Comparison of ENCODE assay signal across 15 cellular contexts in genomic region chr18:59091204-59091603, GRCh38. TPM values are rescaled to one million over a fixed set of nuclear protein-coding genes. Genes with fewer than 3 reads are reported as not detected.
A peak's percentile ranks its signal among the peaks of the same experiment; 100 is the strongest.
DNase-seq lines count a peak whose midpoint lies in the region; ATAC-seq, FAIRE-seq and TF ChIP-seq lines count a peak whose summit lies in the region.
"Had no signal": no experiment of that assay in that cellular context is flagged by ENCODE, and none has a peak within 500 bp of the region (broad histone marks: within the 10 kb centered on the region; RNA-seq: fewer than 3 reads in every experiment).

No MANE protein-coding gene starts in this region.

- H3K27me3 Mint-ChIP-seq in H9 (ENCODE audit: low read depth) = peaks cover 5% of the 10 kb centered on the region

- H2AK5ac ChIP-seq in H9 (ENCODE audit: insufficient read length, low read length) = no peak overlapping the region
- H2AK5ac ChIP-seq in H1 (ENCODE audit: low read depth, low read length) = no peak overlapping the region

- H3K4me1 Mint-ChIP-seq in H9 = peaks cover 18 to 27% of the 10 kb centered on the region in 2 experiments

- no peak overlapping the region for H2BK5ac ChIP-seq in H9 (ENCODE audit: insufficient read length, low read length)
- no peak overlapping the region; the same call in 1 of the 2 replicates for H2BK5ac ChIP-seq in H1 (ENCODE audit: low read depth, low read length)

- H2AFZ ChIP-seq in H9 (ENCODE audit: low read length) (no peak overlapping the region), H1 (ENCODE audit: low read length) (0 out of 2 replicates have a peak overlapping the region, but pooled peaks have one; percentile 1)

- no peak for TF ChIP-seq EP300 in H1 (IDR thresholded peaks at IDR 0.05; ENCODE audit: borderline replicate concordance in 1 of 2, low read depth in 2 of 2, low read length in 2 of 2)

- H3K4me1 ChIP-seq in H9 (ENCODE audit: insufficient read depth, low read length) = peaks cover 6% of the 10 kb centered on the region; the same call in 1 of the 2 replicates
- peaks cover 0 to 6% (median 3%) of the 10 kb centered on the region in 4 experiments; a peak in 3 of 7 replicates for H3K4me1 ChIP-seq in H1 (replicated peaks in 1 of 4; ENCODE audit: control insufficient read depth in 3 of 4, insufficient read depth in 4 of 4, low read length in 3 of 4)
- H3K4me1 ChIP-seq in colonic mucosa = no peaks in the 10 kb centered on the region
- H3K4me1 ChIP-seq: A549, BE2C had no signal

- no peaks in the 10 kb centered on the region for H3K9me3 ChIP-seq in H9 (ENCODE audit: control insufficient read depth, low read depth, low read length)
- H3K9me3 ChIP-seq in H1 (ENCODE audit: insufficient read depth in 2 of 2, low read depth in 1 of 2, low read length in 1 of 2) = no peaks in the 10 kb centered on the region
- no peaks in the 10 kb centered on the region for H3K9me3 ChIP-seq in colonic mucosa
- H3K9me3 ChIP-seq: A549, BE2C had no signal

- no peak overlapping the region for H3K4ac ChIP-seq in H9 (ENCODE audit: low read depth, low read length)
- H3K4ac ChIP-seq in H1 (replicated peaks; ENCODE audit: insufficient read length, low read depth, low read length) = no peak overlapping the region

- H3K9ac ChIP-seq in H9 (ENCODE audit: extremely low read depth, insufficient read length, low read length) = no peak overlapping the region
- no peak overlapping the region for H3K9ac ChIP-seq in H1 (replicated peaks in 1 of 4; ENCODE audit: extremely low read depth in 1 of 4, low read depth in 3 of 4, low read length in 3 of 4)
- no peak overlapping the region for H3K9ac ChIP-seq in colonic mucosa (ENCODE audit: low read depth in 2 of 2, low read length in 2 of 2)

- TF ChIP-seq CTCF in H9 (conservative IDR thresholded peaks at IDR 0.05) (0 out of 3 replicates have a peak, but pooled peaks have one; percentile 14), H1 (IDR thresholded peaks at IDR 0.05; ENCODE audit: control extremely low read depth in 1 of 3, insufficient read depth in 1 of 3, low read depth in 1 of 3, low read length in 3 of 3) (peak in 1 of 3 experiments; percentile 22; a peak in 1 of 4 replicates), colonic mucosa (IDR thresholded peaks at IDR 0.05) (no peak)

- no peaks in the 10 kb centered on the region for H3K9me3 Mint-ChIP-seq in H9
- H3K9me3 Mint-ChIP-seq: CD4-positive, alpha-beta memory T cell had no signal

- no peak for ATAC-seq in HG03354 (IDR thresholded peaks at IDR 0.05; ENCODE audit: poor library complexity, severe bottlenecking, unreplicated experiment)
- ATAC-seq: A549, HCT116 had no signal

- H3K79me2 ChIP-seq in H9 (ENCODE audit: insufficient read depth, low read length) = no peaks in the 10 kb centered on the region
- no peaks in the 10 kb centered on the region for H3K79me2 ChIP-seq in H1 (ENCODE audit: control insufficient read depth in 1 of 2, insufficient read depth in 2 of 2, low read length in 2 of 2)

- H3K4me3 ChIP-seq in H1 (ENCODE audit: extremely low read depth in 1 of 4, insufficient read depth in 2 of 4, low read depth in 3 of 4, low read length in 4 of 4) (no peak overlapping the region), colonic mucosa (no peak overlapping the region)
- H3K4me3 ChIP-seq: A549 had no signal

- POLR2A ChIA-PET in H1 (lab: Charles Lee; ENCODE audit: partially characterized antibody) = no interaction called here

- no peak overlapping the region for H4K5ac ChIP-seq in H9 (ENCODE audit: insufficient read length, low read depth, low read length)
- H4K5ac ChIP-seq in H1 (ENCODE audit: insufficient read length, low read depth, low read length) = no peak overlapping the region

- H4K8ac ChIP-seq in H9 (replicated peaks; ENCODE audit: insufficient read length, low read depth, low read length) (no peak overlapping the region), H1 (ENCODE audit: extremely low read depth, insufficient read depth, low read length) (no peak overlapping the region; the same call in 1 of the 2 replicates)

- H3K18ac ChIP-seq in H9 (ENCODE audit: insufficient read length, low read depth, low read length) (no peak overlapping the region), H1 (ENCODE audit: extremely low read depth, low read length) (no peak overlapping the region)

- no peak overlapping the region for H3K14ac ChIP-seq in H9 (ENCODE audit: insufficient read depth, low read length)
- H3K14ac ChIP-seq in H1 (ENCODE audit: insufficient read length) = no peak overlapping the region

- H3K23me2 ChIP-seq in H9 (ENCODE audit: insufficient read length, low read depth, low read length, poor library complexity, severe bottlenecking) (no peaks in the 10 kb centered on the region), H1 (ENCODE audit: low read depth, low read length) (no peaks in the 10 kb centered on the region)

- H3K27ac Mint-ChIP-seq in H9 = no peak overlapping the region; a peak in 1 of 7 replicates
- H3K27ac Mint-ChIP-seq: CD4-positive, alpha-beta memory T cell had no signal

- TF ChIP-seq POLR2A in H1 (IDR thresholded peaks at IDR 0.05; ENCODE audit: control extremely low read depth in 1 of 2, low read depth in 2 of 2, low read length in 2 of 2) = no peak

- no peak for FAIRE-seq in H1 (lab: Jason Lieb, UNC)
- FAIRE-seq: A549, G401.6, GM12892 had no signal

- H3K36me3 ChIP-seq in H1 (ENCODE audit: control insufficient read depth in 2 of 4, insufficient read depth in 4 of 4, low read length in 3 of 4) = no peaks in the 10 kb centered on the region
- H3K36me3 ChIP-seq in colonic mucosa = no peaks in the 10 kb centered on the region
- H3K36me3 ChIP-seq: BE2C had no signal

- CTCF ChIA-PET in H1 (lab: Charles Lee; ENCODE audit: partially characterized antibody) = interaction anchor here (0.9 to 2.9 kb wide), 3 partner anchors 9 to 41 kb away, joined by 3 to 13 read pairs (median 3); no protein-coding TSS in a partner anchor

- intact Hi-C loops in colonic mucosa (cut with DNase I) = no loop called here

- H2BK15ac ChIP-seq in H9 (ENCODE audit: low read depth, low read length) = no peak overlapping the region
- no peak overlapping the region for H2BK15ac ChIP-seq in H1 (ENCODE audit: low read length)

- no peak overlapping the region; a peak in 1 of 5 replicates for H3K4me3 Mint-ChIP-seq in H9
- H3K4me3 Mint-ChIP-seq: CD4-positive, alpha-beta memory T cell had no signal

- no peak overlapping the region for H2BK12ac ChIP-seq in H9 (ENCODE audit: insufficient read length, low read depth, low read length)
- H2BK12ac ChIP-seq in H1 (ENCODE audit: low read depth, low read length) = no peak overlapping the region

- H3K36me3 Mint-ChIP-seq in H9 (ENCODE audit: insufficient read depth in 1 of 3, low read depth in 3 of 3) = no peaks in the 10 kb centered on the region
- H3K36me3 Mint-ChIP-seq: CD4-positive, alpha-beta memory T cell had no signal

- H3K56ac ChIP-seq in H9 (ENCODE audit: insufficient read length, low read depth, low read length) = no peak overlapping the region
- no peak overlapping the region for H3K56ac ChIP-seq in H1 (replicated peaks; ENCODE audit: insufficient read length, low read depth, low read length)

- H3K27me3 ChIP-seq in H9 (ENCODE audit: insufficient read depth, low read length) (no peaks in the 10 kb centered on the region), H1 (replicated peaks in 1 of 4; ENCODE audit: control insufficient read depth in 3 of 4, extremely low read depth in 1 of 4, insufficient read depth in 3 of 4, low read length in 3 of 4) (peaks cover 0 to 2% (median 0%) of the 10 kb centered on the region in 4 experiments; a peak in 1 of 7 replicates), colonic mucosa (no peaks in the 10 kb centered on the region)
- H3K27me3 ChIP-seq: BE2C had no signal

- no peaks in the 10 kb centered on the region for H4K20me1 ChIP-seq in H9 (ENCODE audit: control insufficient read depth, insufficient read depth, insufficient read length)
- H4K20me1 ChIP-seq in H1 (replicated peaks in 1 of 2; ENCODE audit: control insufficient read depth in 1 of 2, insufficient read depth in 2 of 2, low read length in 2 of 2) = no peaks in the 10 kb centered on the region

- no peak overlapping the region for H3K4me2 ChIP-seq in H9 (ENCODE audit: insufficient read depth, insufficient read length, low read length)
- H3K4me2 ChIP-seq in H1 (ENCODE audit: insufficient read depth in 1 of 2, low read depth in 2 of 2, low read length in 2 of 2) = peak overlapping the region; percentile 8 to 45; a peak in 2 of 4 replicates
- H3K4me2 ChIP-seq: A549 had no signal

- no peak overlapping the region for H3K27ac ChIP-seq in H9 (ENCODE audit: insufficient read length, low read depth, low read length)
- no peak overlapping the region for H3K27ac ChIP-seq in H1 (ENCODE audit: low read depth, low read length)
- no peak overlapping the region for H3K27ac ChIP-seq in colonic mucosa
- H3K27ac ChIP-seq: A549, C4-2B had no signal

- H3K23ac ChIP-seq in H9 (ENCODE audit: insufficient read length, low read depth, low read length) (no peak overlapping the region), H1 (ENCODE audit: insufficient read length) (no peak overlapping the region)

- H4K91ac ChIP-seq in H9 (ENCODE audit: insufficient read length, low read depth, low read length) = no peak overlapping the region
- H4K91ac ChIP-seq in H1 (replicated peaks; ENCODE audit: insufficient read length, low read length) = no peak overlapping the region

- no CpG with 5 or more reads among the region's 2 CpGs for WGBS in H9 (ENCODE audit: extremely low coverage, insufficient read length, low lambda C conversion rate)
- WGBS in H1 (ENCODE audit: extremely low coverage in 1 of 2, insufficient coverage in 1 of 2, insufficient read length in 1 of 2, insufficient replicate concordance in 2 of 2, low coverage in 1 of 2, low lambda C conversion rate in 2 of 2, missing lambda C conversion rate in 1 of 2), 2 experiments = 69% methylated on average over 2 of the region's 2 CpGs; no CpG with 5 or more reads in 1 of the 2 experiments

- no peak overlapping the region for H2BK20ac ChIP-seq in H9 (ENCODE audit: low read depth, low read length, poor library complexity, severe bottlenecking)
- H2BK20ac ChIP-seq in H1 (ENCODE audit: low read length) = no peak overlapping the region

- no peak overlapping the region for H2BK120ac ChIP-seq in H9 (ENCODE audit: low read depth, low read length, poor library complexity, severe bottlenecking)
- H2BK120ac ChIP-seq in H1 (replicated peaks; ENCODE audit: low read depth, low read length) = no peak overlapping the region

- H3T11ph ChIP-seq in H9 (ENCODE audit: low read length) = no peak overlapping the region

- DNase-seq in H9 (no peak), H1 (ENCODE audit: low read depth in 1 of 2, low spot score in 2 of 2) (no peak), left kidney (ENCODE audit: low read depth, low spot score) (peak; percentile 41), activated gamma-delta T cell treated with Interleukin-2 at 50 U/mL for 16 hours (no peak), colonic mucosa (no peak)
- DNase-seq: BE2C; CD4-positive, alpha-beta memory T cell; DMS79; GOT3 had no signal

- H3K79me1 ChIP-seq in H9 (ENCODE audit: insufficient read depth, low read depth, low read length, poor library complexity, severe bottlenecking) (no peaks in the 10 kb centered on the region), H1 (ENCODE audit: low read depth, low read length) (no peaks in the 10 kb centered on the region)

- TF ChIP-seq RAD21 in H1 (IDR thresholded peaks at IDR 0.05 in 1 of 2, conservative IDR thresholded peaks at IDR 0.05 in 1 of 2; ENCODE audit: low read depth in 2 of 2, low read length in 2 of 2) = no peak

RNA-seq across cellular contexts. Expression of gene SEC11C, which starts 48.5 kb away (rescaled TPM):
- 35.5 and 38.0 TPM in 2 replicates for total RNA-seq in H9 (2021)
- 59.3 and 64.7 TPM in 2 replicates for total RNA-seq in H1 (2021; fragmentation: NEBNext Ultra II Directional; extraction: Animal tissue kit (Norgen Biotek cat#: 25700))
- polyA plus RNA-seq in H1 (2011; rRNA removed) = 27.1 and 31.5 TPM in 2 replicates
- polyA plus RNA-seq in H1 (2011; cell fraction: cytosol; rRNA removed) = 30.4 TPM
- 17.4 TPM for polyA plus RNA-seq in H1 (2011; cell fraction: nucleus; rRNA removed)
- 45.9 to 98.8 TPM (median 56.9 TPM) in 4 replicates for polyA plus RNA-seq in H1 (2012, experiment 1 of 2)
- polyA plus RNA-seq in H1 (2012, experiment 2 of 2) = 34.8 TPM
- polyA plus RNA-seq in H1 (2013, experiment 1 of 2) = 122 TPM
- polyA plus RNA-seq in H1 (2013, experiment 2 of 2) = 174 TPM
- 9.2 and 10.8 TPM in 2 replicates for polyA minus RNA-seq in H1 (2011; rRNA and poly(A)+ RNA removed)
- polyA minus RNA-seq in H1 (2011; cell fraction: cytosol; rRNA and poly(A)+ RNA removed) = 16.4 TPM
- polyA minus RNA-seq in H1 (2011; cell fraction: nucleus; rRNA and poly(A)+ RNA removed) = 4.8 TPM
- total RNA-seq in colonic mucosa = 10 to 100 TPM; 50.8 to 88.2 TPM
